8 cellular contexts compared by ENCODE assay signal in genomic region chr1:37691497-37692077, GRCh38. TPM values are rescaled to one million over a fixed set of nuclear protein-coding genes. Genes with fewer than 3 reads are reported as not detected.
DNase-seq lines count a peak whose midpoint lies in the region; ATAC-seq, FAIRE-seq and TF ChIP-seq lines count a peak whose summit lies in the region.

No MANE protein-coding gene starts in this region.

- peaks cover 21% of the 10 kb centered on the region for H3K27me3 Mint-ChIP-seq in brain

- ATAC-seq in HG03045 (IDR thresholded peaks at IDR 0.05; ENCODE audit: unreplicated experiment): peak; percentile 15
- no peak for ATAC-seq in HG03280 (IDR thresholded peaks at IDR 0.05; ENCODE audit: unreplicated experiment)

- DNase-seq in NCI-H146 (lab: John Stamatoyannopoulos, UW) (peak; percentile 36), NCI-H146 treated with DMSO at 0.1 percent for 48 hours (lab: John Stamatoyannopoulos, UW; ENCODE audit: unreplicated experiment) (no peak), RCC 7860 (ENCODE audit: low spot score) (peak; percentile 25), islet precursor cell (peak; percentile 67)
- peak; percentile 30 for DNase-seq in stimulated activated CD4-positive, alpha-beta T cell treated with anti-CD3 and anti-CD28 coated beads, Interleukin-1b, Interleukin-23, amount 100 ng/mL, for 48 hours

- TF ChIP-seq CTCF in brain (conservative IDR thresholded peaks at IDR 0.05): no peak

- FAIRE-seq in RCC 7860 (lab: Jason Lieb, UNC): no peak

- peaks cover 12% of the 10 kb centered on the region for H3K36me3 Mint-ChIP-seq in brain

- H3K9me3 Mint-ChIP-seq in brain: peaks cover 0 to 4% (median 0%) of the 10 kb centered on the region in 5 experiments

- H3K4me3 Mint-ChIP-seq in brain: peak overlapping the region; percentile 94 to 100 (median 99)

- peak overlapping the region; percentile 92 to 98 (median 97) for H3K27ac Mint-ChIP-seq in brain

- H3K4me1 Mint-ChIP-seq in brain: peaks cover 47% of the 10 kb centered on the region

RNA-seq across cellular contexts. Expression of gene CDCA8, which starts 0.7 kb away (rescaled TPM):
- polyA plus RNA-seq in brain (ENCODE audit: insufficient read depth, low read depth, low replicate concordance): 48.1 TPM

RNA-seq across cellular contexts. Expression of gene RSPO1, which starts 56.9 kb away (rescaled TPM):
- polyA plus RNA-seq in brain (ENCODE audit: insufficient read depth, low read depth, low replicate concordance): not detected
